Comparison of ENCODE assay signal across 31 cellular contexts in genomic region chr2:226607379-226607778, GRCh38.
DNase-seq lines count a peak whose midpoint lies in the region; ATAC-seq, FAIRE-seq and TF ChIP-seq lines count a peak whose summit lies in the region.
"Had no signal": no experiment of that assay in that cellular context is flagged by ENCODE, and none has a peak within 500 bp of the region (broad histone marks: within the 10 kb centered on the region; RNA-seq: fewer than 3 reads in every experiment).

No MANE protein-coding gene starts in this region.

- peak overlapping the region; percentile 54; the same call in 2 of the 3 replicates for H2BK15ac ChIP-seq in IMR-90 (ENCODE audit: low read depth, low read length)

- ATAC-seq in IMR-90 (ENCODE audit: low read depth), result no peak
- ATAC-seq in K562, result no peak
- ATAC-seq in HG03108 (IDR thresholded peaks at IDR 0.05; ENCODE audit: unreplicated experiment), result no peak
- ATAC-seq: activated naive CD4-positive, alpha-beta T cell treated with anti-CD3 and anti-CD28 coated beads, Interleukin-2, amount 50 U/mL, for 72 hours; activated T-helper 17 cell treated with anti-CD3 and anti-CD28 coated beads, Interleukin-2, amount 50 U/mL, for 72 hours; HCT116; heart right ventricle; HepG2; lower lobe of right lung; mucosa of descending colon; natural killer cell treated with Interleukin-12 subunit alpha and Interleukin-12 subunit beta and Interleukin-15 and Interleukin-18, amount 100 ng/mL, for 72 hours; Panc1; T-cell had no signal

- peak; percentile 76 for DNase-seq in IMR-90
- no peak for DNase-seq in K562 (ENCODE audit: extremely low read depth in 1 of 4, low spot score in 3 of 4)
- peak; percentile 63 for DNase-seq in iris pigment epithelial cell (ENCODE audit: low read depth)
- DNase-seq in urothelium cell line (ENCODE audit: low spot score), result no peak
- no peak for DNase-seq in NCI-H1105 (lab: John Stamatoyannopoulos, UW)
- DNase-seq in germinal center (ENCODE audit: low spot score), result no peak
- DNase-seq: ACHN; activated CD4-positive, CD25-positive, alpha-beta regulatory T cell treated with anti-CD3 and anti-CD28 coated beads, Interleukin-2, amount 50 U/mL, for 72 hours; activated CD8-positive, alpha-beta T cell treated with anti-CD3 and anti-CD28 coated beads for 36 hours; anterior cingulate cortex; GF-D8; heart right ventricle; lower lobe of right lung; mucosa of descending colon; NCI-H1092; NCI-H187; NCI-H2171 treated with DMSO at 0.1 percent for 48 hours; NCI-H526; retina; stomach; T-cell; tibial artery had no signal

- POLR2A ChIA-PET in IMR-90 (lab: Charles Lee; ENCODE audit: unreplicated experiment), result no interaction called here
- POLR2A ChIA-PET in K562 (lab: Yijun Ruan, JAX), result no interaction called here

- no peak overlapping the region; a peak in 1 of 4 replicates for H4K8ac ChIP-seq in IMR-90 (ENCODE audit: low read depth in 2 of 2, low read length in 2 of 2)

- H3K4me3 ChIP-seq in ACC112 (ENCODE audit: low read depth, low read length), result no peak overlapping the region
- no peak overlapping the region for H3K4me3 ChIP-seq in IMR-90 (ENCODE audit: insufficient read depth, low read depth, low read length)
- no peak overlapping the region for H3K4me3 ChIP-seq in K562
- H3K4me3 ChIP-seq: heart right ventricle, lower lobe of right lung, mucosa of descending colon, skin epidermis, stomach, tibial artery had no signal

- H3K79me2 ChIP-seq in ACC112 (ENCODE audit: control insufficient read depth, insufficient read depth, low read length, unreplicated experiment) (no peaks in the 10 kb centered on the region), K562 (ENCODE audit: control insufficient read depth, insufficient read depth, low read length) (no peaks in the 10 kb centered on the region)

- no peaks in the 10 kb centered on the region for H4K20me1 ChIP-seq in IMR-90 (ENCODE audit: insufficient read depth, low read length)
- no peaks in the 10 kb centered on the region for H4K20me1 ChIP-seq in K562 (replicated peaks; ENCODE audit: control insufficient read depth, insufficient read depth, low read length)

- H3K27me3 ChIP-seq in ACC112 (ENCODE audit: insufficient read depth, low read length) (no peaks in the 10 kb centered on the region), IMR-90 (ENCODE audit: control insufficient read depth, insufficient read depth, low read length) (no peaks in the 10 kb centered on the region), K562 (ENCODE audit: control insufficient read depth in 2 of 2, insufficient read depth in 2 of 2, low read length in 2 of 2) (no peaks in the 10 kb centered on the region)
- H3K27me3 ChIP-seq: stomach, tibial artery had no signal

- H2AK5ac ChIP-seq in IMR-90 (ENCODE audit: low read depth, low read length), result peak overlapping the region; percentile 56

- TF ChIP-seq RAD21 in IMR-90 (IDR thresholded peaks at IDR 0.05; ENCODE audit: low read length) (no peak), K562 (CRISPR knock-in tag; conservative IDR thresholded peaks at IDR 0.05 in 1 of 2, IDR thresholded peaks at IDR 0.05 in 1 of 2) (no peak)

- no peaks in the 10 kb centered on the region for H3K79me1 ChIP-seq in IMR-90 (ENCODE audit: low read depth in 1 of 2, low read length in 2 of 2)

- peak overlapping the region; percentile 35; the same call in 1 of the 2 replicates for H2BK20ac ChIP-seq in IMR-90 (ENCODE audit: low read depth, low read length)

- no peak for TF ChIP-seq EP300 in K562 (IDR thresholded peaks at IDR 0.05; ENCODE audit: low read length)

- peak overlapping the region; percentile 11 for H3K18ac ChIP-seq in IMR-90 (ENCODE audit: low read depth, low read length)

- H2BK120ac ChIP-seq in IMR-90 (ENCODE audit: low read depth, low read length), result peak overlapping the region; percentile 45; the same call in 1 of the 2 replicates

- H3K9ac ChIP-seq in IMR-90 (ENCODE audit: low read depth, low read length), result no peak overlapping the region
- H3K9ac ChIP-seq in K562 (ENCODE audit: insufficient read depth in 1 of 2, low read depth in 2 of 2, low read length in 2 of 2), result no peak overlapping the region

- no CpG with 5 or more reads among the region's 4 CpGs for whole genome bisulfite sequencing in IMR-90 (ENCODE audit: extremely low coverage in 2 of 2, insufficient read length in 1 of 2), 2 experiments
- WGBS in K562 (ENCODE audit: insufficient coverage, low coverage, missing lambda C conversion rate), result 0% methylated on average over 4 of the region's 4 CpGs

- peak overlapping the region; percentile 20 for H2BK5ac ChIP-seq in IMR-90 (ENCODE audit: low read depth, low read length, poor library complexity, severe bottlenecking)

- no peaks in the 10 kb centered on the region for H3K36me3 ChIP-seq in ACC112 (ENCODE audit: insufficient read depth, low read length)
- no peaks in the 10 kb centered on the region for H3K36me3 ChIP-seq in IMR-90 (ENCODE audit: control insufficient read depth, insufficient read depth, low read length)
- no peaks in the 10 kb centered on the region for H3K36me3 ChIP-seq in K562 (ENCODE audit: control insufficient read depth, insufficient read depth, low read length)
- H3K36me3 ChIP-seq: heart right ventricle, lower lobe of right lung, stomach, tibial artery had no signal

- H3K4me1 ChIP-seq in ACC112 (ENCODE audit: control insufficient read depth, insufficient read depth, low read length, unreplicated experiment) (peaks cover 15% of the 10 kb centered on the region), IMR-90 (ENCODE audit: control insufficient read depth, insufficient read depth, low read length) (peaks cover 9% of the 10 kb centered on the region), K562 (replicated peaks in 1 of 2; ENCODE audit: control insufficient read depth in 2 of 2, insufficient read depth in 2 of 2, low read length in 2 of 2) (no peaks in the 10 kb centered on the region)
- H3K4me1 ChIP-seq: heart right ventricle, lower lobe of right lung, stomach had no signal

- H3K4me2 ChIP-seq in IMR-90 (ENCODE audit: low read depth, low read length) (no peak overlapping the region), K562 (ENCODE audit: insufficient read depth, low read length) (no peak overlapping the region)

- intact Hi-C loops in IMR-90 (cut with micrococcal nuclease), result no loop called here
- intact Hi-C loops in K562 (cut with micrococcal nuclease), result no loop called here

- H2AK9ac ChIP-seq in IMR-90 (replicated peaks; ENCODE audit: low read depth, low read length, poor library complexity), result no peak overlapping the region

- peak overlapping the region; percentile 44 for H4K5ac ChIP-seq in IMR-90 (ENCODE audit: low read depth, low read length)

- H3K9me3 ChIP-seq in IMR-90 (ENCODE audit: control insufficient read depth, insufficient read depth, low read length), result no peaks in the 10 kb centered on the region
- H3K9me3 ChIP-seq in K562 (replicated peaks; ENCODE audit: control insufficient read depth, insufficient read depth, low read depth, low read length), result no peaks in the 10 kb centered on the region
- H3K9me3 ChIP-seq: lower lobe of right lung, mucosa of descending colon, stomach, tibial artery had no signal

- no peak for TF ChIP-seq POLR2A in IMR-90 (IDR thresholded peaks at IDR 0.05; ENCODE audit: low read depth, low read length)
- TF ChIP-seq POLR2A in K562 (conservative IDR thresholded peaks at IDR 0.05), result no peak

- dilution Hi-C loops in IMR-90 (cut with HindIII; ENCODE audit: low sequenced_read_pairs, unreplicated experiment), result no loop called here

- no peak overlapping the region for H3K23ac ChIP-seq in IMR-90 (ENCODE audit: low read depth, low read length)

- H3K4ac ChIP-seq in IMR-90 (ENCODE audit: low read depth, low read length), result peak overlapping the region; percentile 41; the same call in 1 of the 2 replicates

- H3K56ac ChIP-seq in IMR-90 (ENCODE audit: extremely low read depth, insufficient read depth, low read length), result no peak overlapping the region

- BruUV-seq in IMR-90 (replicated peaks; lab: Mats Ljungman, UMichigan) (no TSS peak), K562 (replicated peaks; lab: Mats Ljungman, UMichigan) (no TSS peak)

- in situ Hi-C loops in IMR-90 (cut with MboI; ENCODE audit: low sequenced_read_pairs) (no loop called here), K562 (cut with MboI) (no loop called here)

- CTCF ChIA-PET in IMR-90 (lab: Yijun Ruan, JAX), result no interaction called here
- CTCF ChIA-PET in K562 (lab: Yijun Ruan, JAX; ENCODE audit: low intra/inter-chr PET ratio), result no interaction called here

- H2AFZ ChIP-seq in ACC112 (ENCODE audit: low read length, unreplicated experiment), result no peak overlapping the region
- no peak overlapping the region for H2AFZ ChIP-seq in IMR-90 (replicated peaks; ENCODE audit: low read length, poor library complexity)
- no peak overlapping the region for H2AFZ ChIP-seq in K562 (ENCODE audit: low read depth, low read length)

- FAIRE-seq in K562 (lab: Jason Lieb, UNC) (no peak), urothelium cell line (lab: Jason Lieb, UNC) (no peak)
- FAIRE-seq: HepG2 had no signal

- 0 out of 2 replicates have a peak overlapping the region, but pooled peaks have one; percentile 32 for H3K14ac ChIP-seq in IMR-90 (replicated peaks; ENCODE audit: low read depth, low read length)

- TF ChIP-seq CTCF in IMR-90 (conservative IDR thresholded peaks at IDR 0.05; ENCODE audit: low read depth, low read length) (no peak), K562 (IDR thresholded peaks at IDR 0.05 in 2 of 3, conservative IDR thresholded peaks at IDR 0.05 in 1 of 3; ENCODE audit: insufficient read depth in 2 of 3, low read depth in 1 of 3, low read length in 3 of 3) (no peak)

- peak overlapping the region; percentile 63 for H3K27ac ChIP-seq in ACC112 (ENCODE audit: low read depth, low read length)
- H3K27ac ChIP-seq in IMR-90 (ENCODE audit: insufficient read depth, low read length), result no peak overlapping the region
- no peak overlapping the region for H3K27ac ChIP-seq in K562 (ENCODE audit: extremely low read depth, low read depth, low read length)
- H3K27ac ChIP-seq: heart right ventricle, lower lobe of right lung, skin epidermis, stomach, tibial artery had no signal

- H3K9me1 ChIP-seq in IMR-90 (ENCODE audit: insufficient read depth, low read length), result peaks cover 3% of the 10 kb centered on the region
- no peaks in the 10 kb centered on the region for H3K9me1 ChIP-seq in K562 (ENCODE audit: control insufficient read depth, insufficient read depth, low read length)

- H4K91ac ChIP-seq in IMR-90 (ENCODE audit: insufficient read depth, low read depth, low read length), result peak overlapping the region; percentile 31

TF ChIP-seq in IMR-90, 13 proteins besides CTCF, POLR2A, EP300 and RAD21 (continues in another document):
- peak; percentile 57 for TF ChIP-seq CEBPB (IDR thresholded peaks at IDR 0.05; ENCODE audit: low read depth, low read length)

TF ChIP-seq in K562, 482 proteins besides CTCF, POLR2A, EP300 and RAD21 (continues in another document):
- TF ChIP-seq MCM3 (IDR thresholded peaks at IDR 0.05), result no peak
- TF ChIP-seq RCOR1 (IDR thresholded peaks at IDR 0.05; ENCODE audit: borderline replicate concordance in 1 of 2, low read depth in 2 of 2, low read length in 2 of 2), result peak in 1 of 2 experiments; percentile 48; a peak in 1 of 4 replicates
- TF ChIP-seq MYBL2 (IDR thresholded peaks at IDR 0.05; ENCODE audit: low read depth), result no peak
- no peak for TF ChIP-seq MYBL2 (CRISPR knock-in tag; IDR thresholded peaks at IDR 0.05; ENCODE audit: borderline replicate concordance)
- TF ChIP-seq SAFB (IDR thresholded peaks at IDR 0.05; ENCODE audit: borderline replicate concordance, low read depth, low read length), result no peak
- TF ChIP-seq ILK (tag; IDR thresholded peaks at IDR 0.05; ENCODE audit: borderline replicate concordance, low read depth), result no peak

Comparison
In these comparisons a context has a peak if more than half of its experiments do, and no peak if none do; other contexts are left out.
1. DNase-seq: peak in IMR-90 (single experiment) and iris pigment epithelial cell (single experiment); none in K562 (0 of 4), urothelium cell line (single experiment), NCI-H1105 (single experiment) and germinal center (single experiment).